ENCODE assay signal across 8 cellular contexts in the genomic region with DNA sequence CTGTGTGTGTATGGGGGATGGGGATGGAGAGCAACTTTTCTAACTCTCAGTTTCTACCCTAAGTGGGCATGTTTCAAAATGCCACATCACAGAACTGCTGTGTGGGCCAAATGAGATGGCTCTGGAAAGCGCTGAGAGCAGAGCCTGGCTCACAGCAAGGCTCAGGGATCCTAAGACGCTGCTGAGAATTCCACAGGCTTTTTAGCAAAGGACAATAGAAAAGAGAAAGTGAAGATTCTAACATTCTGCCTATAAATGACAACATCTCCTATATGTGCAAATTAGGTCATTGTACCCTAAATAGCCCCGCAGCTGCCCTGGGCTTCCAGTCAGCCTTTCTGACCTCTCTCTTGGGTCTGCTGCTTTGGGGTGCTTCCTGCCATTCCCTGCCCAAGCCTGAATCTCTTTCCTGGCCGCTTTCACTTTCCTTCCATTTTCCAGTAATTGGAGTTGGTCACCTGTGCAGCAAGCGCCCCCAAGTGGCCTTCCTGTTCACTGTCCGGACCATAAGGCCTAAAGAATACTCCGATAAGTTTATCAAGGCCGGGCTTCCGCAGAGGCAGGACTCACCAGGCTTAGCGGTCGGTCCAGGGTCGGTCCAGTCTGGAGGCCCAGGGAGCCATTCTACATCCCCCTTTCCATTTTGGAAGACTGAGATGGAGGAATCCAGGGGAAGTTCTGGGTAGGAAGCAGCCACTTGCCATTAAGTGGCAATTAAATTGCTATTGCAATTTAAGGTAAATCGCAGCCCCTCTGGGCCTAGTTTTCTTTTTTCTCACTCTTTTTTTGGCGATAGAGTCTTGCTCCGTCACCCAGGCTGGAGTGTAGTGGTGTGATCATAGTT. TPM values are rescaled to one million over a fixed set of nuclear protein-coding genes. Genes with fewer than 3 reads are reported as not detected.
DNase-seq lines count a peak whose midpoint lies in the region; ATAC-seq and TF ChIP-seq lines count a peak whose summit lies in the region.

No MANE protein-coding gene starts in this region.

- peak overlapping the region; percentile 53 for H3K4me2 ChIP-seq in MM.1S (ENCODE audit: low read depth, low read length)

- H3K9me2 ChIP-seq in MM.1S (replicated peaks; ENCODE audit: insufficient read depth, low read length), result no peaks in the 10 kb centered on the region

- no peak overlapping the region for H2AFZ ChIP-seq in MM.1S (ENCODE audit: low read length)

- H3K4me1 ChIP-seq in MM.1S (ENCODE audit: low read length) (no peaks in the 10 kb centered on the region; the same call in 1 of the 2 replicates), ovary (ENCODE audit: insufficient read depth) (peaks cover 8% of the 10 kb centered on the region), testis (peaks cover 39% of the 10 kb centered on the region)

- H3K27ac ChIP-seq in MM.1S (ENCODE audit: low read length) (no peak overlapping the region), ovary (peak overlapping the region; percentile 39 to 72), testis (peak overlapping the region; percentile 62 to 76)

- peak; percentile 91 for ATAC-seq in SK-N-SH treated with all-trans-retinoic acid at 6 μM for 48 hours
- peak; percentile 81 to 84 for ATAC-seq in activated naive CD4-positive, alpha-beta T cell treated with anti-CD3 and anti-CD28 coated beads, Interleukin-2, amount 50 U/mL, for 72 hours
- ATAC-seq in GM18867 (IDR thresholded peaks at IDR 0.05; ENCODE audit: unreplicated experiment), result no peak

- peak overlapping the region; percentile 84 to 91 for H3K27ac Mint-ChIP-seq in activated naive CD4-positive, alpha-beta T cell treated with anti-CD3 and anti-CD28 coated beads, Interleukin-2, amount 50 U/mL, for 72 hours

- H3K9me3 Mint-ChIP-seq in activated naive CD4-positive, alpha-beta T cell treated with anti-CD3 and anti-CD28 coated beads, Interleukin-2, amount 50 U/mL, for 72 hours, result peaks cover 0 to 9% of the 10 kb centered on the region in 2 donors

- no peak for TF ChIP-seq EP300 in ovary (IDR thresholded peaks at IDR 0.05)

- H3K9me3 ChIP-seq in MM.1S (replicated peaks; ENCODE audit: insufficient read depth, low read length) (no peaks in the 10 kb centered on the region), ovary (no peaks in the 10 kb centered on the region), testis (no peaks in the 10 kb centered on the region)

- no peak for TF ChIP-seq POLR2A in ovary (IDR thresholded peaks at IDR 0.05)
- no peak for TF ChIP-seq POLR2A in testis (IDR thresholded peaks at IDR 0.05)

- H3F3A ChIP-seq in MM.1S (ENCODE audit: insufficient read depth, low read length), result no peaks in the 10 kb centered on the region

- peak; percentile 90 for DNase-seq in GM03348 (ENCODE audit: low spot score)
- DNase-seq in MM.1S, result peak; percentile 64
- peak; percentile 71 to 82 for DNase-seq in activated naive CD4-positive, alpha-beta T cell treated with anti-CD3 and anti-CD28 coated beads, Interleukin-2, amount 50 U/mL, for 72 hours (ENCODE audit: low spot score in 2 of 2)
- DNase-seq in glomerular endothelial cell (ENCODE audit: extremely low read depth, low read depth, low spot score), result peak; percentile 78
- DNase-seq in ovary, result peak; percentile 88 to 94 (median 92)
- DNase-seq in testis, result peak; percentile 96

- peak overlapping the region; percentile 14; the same call in 1 of the 2 replicates for H3K4me3 ChIP-seq in MM.1S (ENCODE audit: low read length)
- peak overlapping the region; percentile 30 for H3K4me3 ChIP-seq in ovary
- H3K4me3 ChIP-seq in testis, result no peak overlapping the region

- intact Hi-C loops in ovary (cut with DNase I) (loop anchor here (2.0 to 10.0 kb wide), 4 partner anchors 47 to 200 kb away; no protein-coding TSS in a partner anchor), testis (cut with DNase I; ENCODE audit: low total_unique reads) (no loop called here)

- H3K36me3 ChIP-seq in MM.1S (replicated peaks; ENCODE audit: insufficient read depth, low read length) (no peaks in the 10 kb centered on the region), ovary (no peaks in the 10 kb centered on the region), testis (ENCODE audit: low read depth, missing control alignments) (no peaks in the 10 kb centered on the region)

- WGBS in ovary, 3 donors, result 12 to 15% (median 14%) methylated on average over 15 of the region's 15 CpGs
- 27 to 37% methylated on average over 13 to 15 of the region's 15 CpGs for WGBS in testis, 2 donors

- H3K79me2 ChIP-seq in MM.1S (ENCODE audit: low read length), result no peaks in the 10 kb centered on the region

- H3K27me3 ChIP-seq in MM.1S (replicated peaks; ENCODE audit: insufficient read depth, low read length), result peaks cover 23% of the 10 kb centered on the region
- no peaks in the 10 kb centered on the region for H3K27me3 ChIP-seq in ovary
- no peaks in the 10 kb centered on the region for H3K27me3 ChIP-seq in testis

- H3K9ac ChIP-seq in MM.1S (ENCODE audit: low read length), result no peak overlapping the region

- peaks cover 0 to 11% of the 10 kb centered on the region in 2 donors for H3K36me3 Mint-ChIP-seq in activated naive CD4-positive, alpha-beta T cell treated with anti-CD3 and anti-CD28 coated beads, Interleukin-2, amount 50 U/mL, for 72 hours

- peak; percentile 84 for TF ChIP-seq CTCF in MM.1S (IDR thresholded peaks at IDR 0.05; ENCODE audit: low read length)
- TF ChIP-seq CTCF in ovary (IDR thresholded peaks at IDR 0.05), result peak; percentile 83 to 93 (median 92)
- peak; percentile 86 to 94 (median 89) for TF ChIP-seq CTCF in testis (IDR thresholded peaks at IDR 0.05)

- H4K20me1 ChIP-seq in MM.1S (ENCODE audit: insufficient read depth, low read length), result no peaks in the 10 kb centered on the region

TF ChIP-seq in SK-N-SH treated with all-trans-retinoic acid at 6 μM for 48 hours, 23 proteins besides CTCF, POLR2A, EP300 and RAD21:
- TF ChIP-seq CSDC2 (CRISPR knock-in tag; IDR thresholded peaks at IDR 0.05) (no peak), ZNF70 (CRISPR knock-in tag; IDR thresholded peaks at IDR 0.05) (no peak), OSR1 (CRISPR knock-in tag; IDR thresholded peaks at IDR 0.05) (no peak), SNAI2 (CRISPR knock-in tag; IDR thresholded peaks at IDR 0.05) (0 out of 2 replicates have a peak, but pooled peaks have one; percentile 50), ZFP3 (CRISPR knock-in tag; IDR thresholded peaks at IDR 0.05) (0 out of 2 replicates have a peak, but pooled peaks have one; percentile 10)

RNA-seq across cellular contexts. Expression of gene DDR1, which starts 6.7 kb away (rescaled TPM):
- 10 to 100 TPM; 15.2 to 20.7 TPM for total RNA-seq in activated naive CD4-positive, alpha-beta T cell treated with anti-CD3 and anti-CD28 coated beads, Interleukin-2, amount 50 U/mL, for 72 hours
- total RNA-seq in glomerular endothelial cell, result 9.1 and 18.7 TPM in 2 replicates
- total RNA-seq in ovary, result 100 to 1,000 TPM in 2 of 7 donors, 10 to 100 TPM in 5; 20.1 to 116 (median 83.7) TPM
- polyA plus RNA-seq in ovary, result 10 to 100 TPM; 21.7 to 35.4 TPM
- total RNA-seq in testis, result 10 to 100 TPM; 94.6 to 97.6 TPM
- 33.8 TPM for polyA plus RNA-seq in testis (ENCODE audit: insufficient read depth, low read depth, low replicate concordance)

RNA-seq across cellular contexts. Expression of gene GTF2H4, which starts 30.4 kb away (rescaled TPM):
- total RNA-seq in activated naive CD4-positive, alpha-beta T cell treated with anti-CD3 and anti-CD28 coated beads, Interleukin-2, amount 50 U/mL, for 72 hours, result 10 to 100 TPM; 27.6 to 44.9 TPM
- total RNA-seq in glomerular endothelial cell (22.8 and 24.1 TPM in 2 replicates), ovary (10 to 100 TPM in 6 of 7 donors, 1 to 10 TPM in 1; 5.6 to 43.9 (median 25.7) TPM), testis (10 to 100 TPM; 23.0 to 30.6 TPM)
- polyA plus RNA-seq in ovary (10 to 100 TPM; 22.0 to 24.5 TPM), testis (ENCODE audit: insufficient read depth, low read depth, low replicate concordance) (38.1 TPM)

RNA-seq across cellular contexts. Expression of gene VARS2, which starts 36.4 kb away (rescaled TPM):
- total RNA-seq in activated naive CD4-positive, alpha-beta T cell treated with anti-CD3 and anti-CD28 coated beads, Interleukin-2, amount 50 U/mL, for 72 hours, result 10 to 100 TPM; 55.1 to 55.7 TPM
- total RNA-seq in glomerular endothelial cell, result 17.9 and 22.6 TPM in 2 replicates
- 10 to 100 TPM in 6 of 7 donors, 1 to 10 TPM in 1; 6.7 to 32.3 (median 19.8) TPM for total RNA-seq in ovary
- 10 to 100 TPM; 17.0 to 23.4 TPM for polyA plus RNA-seq in ovary
- 10 to 100 TPM; 36.5 to 45.5 TPM for total RNA-seq in testis
- polyA plus RNA-seq in testis (ENCODE audit: insufficient read depth, low read depth, low replicate concordance), result 31.4 TPM

RNA-seq across cellular contexts. Expression of gene SFTA2, which starts 54.3 kb away (rescaled TPM):
- total RNA-seq in activated naive CD4-positive, alpha-beta T cell treated with anti-CD3 and anti-CD28 coated beads, Interleukin-2, amount 50 U/mL, for 72 hours, result not detected
- not detected in 2 replicates for total RNA-seq in glomerular endothelial cell
- 1 to 10 TPM in 1 of 7 donors, under 1 TPM in 2, not detected in 4; 0.80 to 3.1 (median 0.82) TPM for total RNA-seq in ovary
- not detected for polyA plus RNA-seq in ovary
- total RNA-seq in testis, result not detected
- 0.94 TPM for polyA plus RNA-seq in testis (ENCODE audit: insufficient read depth, low read depth, low replicate concordance)

Comparison
In these comparisons a context has a peak if more than half of its experiments do, and no peak if none do; other contexts are left out.
1. H3K4me3 ChIP-seq: peak in MM.1S (single experiment) and ovary (single experiment); none in testis (0 of 2).
2. Peak in every context shown above with its lines, with median percentiles within 50 percentile points of each other: DNase-seq and CTCF ChIP-seq.